ENCODE assay signal across 25 cellular contexts in genomic region chr6:47090881-47091280, GRCh38. TPM values are rescaled to one million over a fixed set of nuclear protein-coding genes. Genes with fewer than 3 reads are reported as not detected.
DNase-seq lines count a peak whose midpoint lies in the region; ATAC-seq and TF ChIP-seq lines count a peak whose summit lies in the region.
"Had no signal": no experiment of that assay in that cellular context is flagged by ENCODE, and none has a peak within 500 bp of the region (broad histone marks: within the 10 kb centered on the region; RNA-seq: fewer than 3 reads in every experiment).

No MANE protein-coding gene starts in this region.

- H3K9me2 ChIP-seq in GM23338 (ENCODE audit: insufficient read depth): peaks cover 8% of the 10 kb centered on the region; the same call in 1 of the 2 replicates

- H3K27ac Mint-ChIP-seq in GM23338 (no peak overlapping the region), natural killer cell (no peak overlapping the region)
- H3K27ac Mint-ChIP-seq: CD4-positive, alpha-beta T cell; HFFc6 had no signal

- no peak overlapping the region for H3K9ac ChIP-seq in muscle layer of colon (ENCODE audit: low read length)
- H3K9ac ChIP-seq: BLaER1 treated with 17β-estradiol and CSF1 and Interleukin-3, amounts not matched to agents 10 nM and 100 nM had no signal

- H3K4me1 ChIP-seq in GM23338 (ENCODE audit: insufficient read depth): no peaks in the 10 kb centered on the region; the same call in 1 of the 2 replicates
- peaks cover 34% of the 10 kb centered on the region for H3K4me1 ChIP-seq in muscle layer of colon (ENCODE audit: insufficient read depth, low read length)
- H3K4me1 ChIP-seq: HAP-1 had no signal

- H3K79me2 ChIP-seq in GM23338 (replicated peaks; ENCODE audit: insufficient read depth): no peaks in the 10 kb centered on the region

- intact Hi-C loops in left colon (cut with DNase I, micrococcal nuclease): loop anchor here in 1 of 2 donors (10.0 kb wide), 1 partner anchor 154 kb away; no protein-coding TSS in a partner anchor
- intact Hi-C loops in natural killer cell (cut with micrococcal nuclease): no loop called here

- H3K36me3 Mint-ChIP-seq in GM23338 (ENCODE audit: low read depth): no peaks in the 10 kb centered on the region
- H3K36me3 Mint-ChIP-seq in natural killer cell: no peaks in the 10 kb centered on the region
- H3K36me3 Mint-ChIP-seq: CD14-positive monocyte; CD8-positive, alpha-beta memory T cell had no signal

- H3K4me3 ChIP-seq in GM23338 (no peak overlapping the region), muscle layer of colon (ENCODE audit: low read depth in 1 of 2, low read length in 2 of 2) (no peak overlapping the region)
- H3K4me3 ChIP-seq: A549; BLaER1 treated with 17β-estradiol and CSF1 and Interleukin-3, amounts not matched to agents 10 nM and 100 nM; HAP-1 had no signal

- H3K9me3 Mint-ChIP-seq in GM23338 (no peaks in the 10 kb centered on the region), natural killer cell (no peaks in the 10 kb centered on the region)
- H3K9me3 Mint-ChIP-seq: CD4-positive, alpha-beta T cell; CD8-positive, alpha-beta memory T cell; HFFc6 had no signal

- H3K27me3 ChIP-seq in GM23338 (ENCODE audit: insufficient read depth) (no peaks in the 10 kb centered on the region), muscle layer of colon (ENCODE audit: control insufficient read depth in 1 of 2, insufficient read depth in 2 of 2, low read length in 2 of 2) (no peaks in the 10 kb centered on the region)
- H3K27me3 ChIP-seq: BE2C; BLaER1 treated with 17β-estradiol and CSF1 and Interleukin-3, amounts not matched to agents 10 nM and 100 nM had no signal

- H3K36me3 ChIP-seq in GM23338 (ENCODE audit: insufficient read depth) (no peaks in the 10 kb centered on the region), muscle layer of colon (ENCODE audit: insufficient read depth, low read length) (no peaks in the 10 kb centered on the region)
- H3K36me3 ChIP-seq: BE2C; BLaER1 treated with 17β-estradiol and CSF1 and Interleukin-3, amounts not matched to agents 10 nM and 100 nM; HAP-1 had no signal

- H3K27me3 Mint-ChIP-seq in GM23338 (ENCODE audit: insufficient read depth, low read depth, poor library complexity) (peaks cover 4% of the 10 kb centered on the region), natural killer cell (ENCODE audit: low read depth in 2 of 2) (no peaks in the 10 kb centered on the region)
- H3K27me3 Mint-ChIP-seq: CD4-positive, alpha-beta T cell had no signal

- H3K4me3 Mint-ChIP-seq in GM23338 (no peak overlapping the region), natural killer cell (no peak overlapping the region)
- H3K4me3 Mint-ChIP-seq: CD14-positive monocyte; CD4-positive, alpha-beta T cell; CD8-positive, alpha-beta memory T cell; HFFc6 had no signal

- H3K27ac ChIP-seq in GM23338 (ENCODE audit: low read depth) (no peak overlapping the region), muscle layer of colon (ENCODE audit: low read depth, low read length) (peak overlapping the region; percentile 0)
- H3K27ac ChIP-seq: A549; BLaER1 treated with 17β-estradiol and CSF1 and Interleukin-3, amounts not matched to agents 10 nM and 100 nM had no signal

- no peak overlapping the region for H3K4me2 ChIP-seq in GM23338
- H3K4me2 ChIP-seq: A549; BLaER1 treated with 17β-estradiol and CSF1 and Interleukin-3, amounts not matched to agents 10 nM and 100 nM had no signal

- no peaks in the 10 kb centered on the region for H4K20me1 ChIP-seq in GM23338 (replicated peaks; ENCODE audit: insufficient read depth)
- H4K20me1 ChIP-seq: BLaER1 treated with 17β-estradiol and CSF1 and Interleukin-3, amounts not matched to agents 10 nM and 100 nM had no signal

- H2AFZ ChIP-seq in GM23338: peak overlapping the region; percentile 61

- peaks cover 5% of the 10 kb centered on the region; the same call in 2 of the 3 replicates for H3K4me1 Mint-ChIP-seq in GM23338
- H3K4me1 Mint-ChIP-seq in natural killer cell: no peaks in the 10 kb centered on the region
- H3K4me1 Mint-ChIP-seq: CD14-positive monocyte; CD8-positive, alpha-beta memory T cell had no signal

- TF ChIP-seq POLR2A in GM18505 (IDR thresholded peaks at IDR 0.05; ENCODE audit: borderline replicate concordance, extremely low read depth, insufficient read depth, insufficient read length): no peak

- no peaks in the 10 kb centered on the region for H3F3A ChIP-seq in GM23338 (replicated peaks; ENCODE audit: low read depth)

- TF ChIP-seq CTCF in GM23338 (conservative IDR thresholded peaks at IDR 0.05; ENCODE audit: low read depth in 2 of 2): no peak
- no peak for TF ChIP-seq CTCF in natural killer cell (IDR thresholded peaks at IDR 0.05)

- no peak for DNase-seq in GM23338 (ENCODE audit: low spot score)
- DNase-seq in OCI-M1 (lab: John Stamatoyannopoulos, UW): peak; percentile 20
- no peak for DNase-seq in left colon
- no peak for DNase-seq in DMS114 treated with DMSO at 0.1 percent for 48 hours (lab: John Stamatoyannopoulos, UW; ENCODE audit: unreplicated experiment)
- no peak for DNase-seq in natural killer cell
- no peak for DNase-seq in RKO (ENCODE audit: low spot score)
- DNase-seq: 8988T; ACHN; AML-193; BE2C; CD4-positive, alpha-beta T cell; CD8-positive, alpha-beta memory T cell; DMS 273 treated with DMSO at 0.1 percent for 48 hours; DMS53; DMS79 treated with DMSO at 0.1 percent for 48 hours; GF-D8; HFFc6 had no signal

- ATAC-seq in GM23338 (no peak), left colon (peak; percentile 11), GM18505 (IDR thresholded peaks at IDR 0.05; ENCODE audit: unreplicated experiment) (no peak), natural killer cell (no peak)
- ATAC-seq: A549 had no signal

- H3K9me3 ChIP-seq in muscle layer of colon (ENCODE audit: low read length): no peaks in the 10 kb centered on the region
- H3K9me3 ChIP-seq: A549; BE2C; BLaER1 treated with 17β-estradiol and CSF1 and Interleukin-3, amounts not matched to agents 10 nM and 100 nM; HAP-1 had no signal

TF ChIP-seq in GM23338, 12 proteins besides CTCF, POLR2A, EP300 and RAD21 (continues in another document):
- no peak for TF ChIP-seq REST (IDR thresholded peaks at IDR 0.05; ENCODE audit: unreplicated experiment)

RNA-seq across cellular contexts. Expression of gene ADGRF1, which starts 48.7 kb away (rescaled TPM):
- not detected in 2 replicates for total RNA-seq in GM23338 (2014; rRNA removed; shearing (Covaris generic))
- polyA plus RNA-seq in GM23338 (2016; fragmentation: Nextera tagmentation; extraction: Ambion mirVana): not detected in 2 replicates
- total RNA-seq in left colon (1 to 10 TPM in 1 of 2 donors, under 1 TPM in 1; 0.52 to 2.1 TPM), natural killer cell (not detected)
- total RNA-seq: CD4-positive, alpha-beta T cell; CD8-positive, alpha-beta memory T cell; Daoy; G401; HFFc6 had no signal
- polyA plus RNA-seq: CD14-positive monocyte; CD8-positive, alpha-beta memory T cell had no signal
